In genomic region chrX:148542481-148543255, GRCh38 we compare ENCODE assay signal across 26 cellular contexts. TPM values are rescaled to one million over a fixed set of nuclear protein-coding genes. Genes with fewer than 3 reads are reported as not detected.
DNase-seq lines count a peak whose midpoint lies in the region; ATAC-seq and TF ChIP-seq lines count a peak whose summit lies in the region.
"Had no signal": no experiment of that assay in that cellular context is flagged by ENCODE, and none has a peak within 500 bp of the region (broad histone marks: within the 10 kb centered on the region; RNA-seq: fewer than 3 reads in every experiment).

No MANE protein-coding gene starts in this region.

- no peaks in the 10 kb centered on the region for H3K36me3 Mint-ChIP-seq in WTC11
- H3K36me3 Mint-ChIP-seq: activated naive CD8-positive, alpha-beta T cell; type B pancreatic cell had no signal

- peaks cover 12% of the 10 kb centered on the region; the same call in 1 of the 2 replicates for H3K36me3 ChIP-seq in Loucy (ENCODE audit: insufficient read depth, low read length)
- H3K36me3 ChIP-seq: cardiac muscle cell, heart right ventricle, lower lobe of right lung had no signal

- H3K79me2 ChIP-seq in Loucy (ENCODE audit: insufficient read depth, low read length): peaks cover 90% of the 10 kb centered on the region

- ATAC-seq in GM18909 (IDR thresholded peaks at IDR 0.05; ENCODE audit: poor library complexity, unreplicated experiment) (peak; percentile 30), WTC11 (peak; percentile 68)
- ATAC-seq: activated CD4-positive, alpha-beta T cell treated with anti-CD3 and anti-CD28 coated beads for 36 hours; esophagus mucosa; foreskin keratinocyte; heart right ventricle; lower lobe of right lung; right cardiac atrium; T-helper 17 cell had no signal

- H3K4me2 ChIP-seq in Loucy (ENCODE audit: low read depth, low read length, poor library complexity, severe bottlenecking): peak overlapping the region; percentile 80

- DNase-seq in WTC11 (ENCODE audit: low spot score) (no peak), NCI-H1092 treated with DMSO at 0.1 percent for 48 hours (lab: John Stamatoyannopoulos, UW) (no peak), NCI-H748 treated with DMSO at 0.1 percent for 48 hours (lab: John Stamatoyannopoulos, UW) (no peak), NCI-H128 (lab: John Stamatoyannopoulos, UW; ENCODE audit: unreplicated experiment) (no peak)
- DNase-seq in stimulated activated CD4-positive, alpha-beta T cell treated with anti-CD3 and anti-CD28 coated beads, Interleukin-12 subunit alpha, Interleukin-12 subunit beta, amount 100 ng/mL, for 4 hours: no peak
- DNase-seq: activated CD4-positive, alpha-beta T cell treated with anti-CD3 and anti-CD28 coated beads for 36 hours; activated effector memory CD4-positive, alpha-beta T cell treated with Interleukin-2 at 50 U/mL for 16 hours; aorta; cortex of kidney; foreskin keratinocyte; heart right ventricle; kidney glomerular epithelial cell; lower lobe of right lung; NCI-H1092; NCI-H187 treated with DMSO at 0.1 percent for 48 hours; NCI-H524 treated with DMSO at 0.1 percent for 48 hours; right cardiac atrium; T-helper 17 cell had no signal

- H3K27me3 ChIP-seq in Loucy (ENCODE audit: insufficient read depth, low read length, poor library complexity, severe bottlenecking): no peaks in the 10 kb centered on the region
- H3K27me3 ChIP-seq: cardiac muscle cell, foreskin keratinocyte, heart right ventricle had no signal

- POLR2A ChIA-PET in WTC11 (lab: Charles Lee): no interaction called here

- H3F3A ChIP-seq in Loucy (ENCODE audit: low read depth): 0 out of 2 replicates have a peak, but pooled peaks cover 3% of the 10 kb centered on the region

- H3K27me3 Mint-ChIP-seq in WTC11 (ENCODE audit: low read depth): no peaks in the 10 kb centered on the region
- H3K27me3 Mint-ChIP-seq: activated CD4-positive, alpha-beta T cell treated with anti-CD3 and anti-CD28 coated beads for 36 hours; activated naive CD8-positive, alpha-beta T cell; T-helper 17 cell; type B pancreatic cell had no signal

- peak overlapping the region; percentile 59 for H3K4me3 ChIP-seq in Loucy (ENCODE audit: low read length, poor library complexity, severe bottlenecking)
- H3K4me3 ChIP-seq: cardiac muscle cell, heart right ventricle, lower lobe of right lung, SK-N-MC had no signal

- H3K4me3 Mint-ChIP-seq in WTC11: no peak overlapping the region
- H3K4me3 Mint-ChIP-seq: activated CD4-positive, alpha-beta T cell treated with anti-CD3 and anti-CD28 coated beads for 36 hours; activated naive CD8-positive, alpha-beta T cell; neural crest cell; T-helper 17 cell; type B pancreatic cell had no signal

- H3K4me1 Mint-ChIP-seq in WTC11: peaks cover 31% of the 10 kb centered on the region
- H3K4me1 Mint-ChIP-seq: activated CD4-positive, alpha-beta T cell treated with anti-CD3 and anti-CD28 coated beads for 36 hours; T-helper 17 cell had no signal

- TF ChIP-seq CTCF in Loucy (conservative IDR thresholded peaks at IDR 0.05; ENCODE audit: low read length) (peak; percentile 50), WTC11 (IDR thresholded peaks at IDR 0.05) (no peak)

- no peak overlapping the region for H3K27ac Mint-ChIP-seq in WTC11
- H3K27ac Mint-ChIP-seq: activated CD4-positive, alpha-beta T cell treated with anti-CD3 and anti-CD28 coated beads for 36 hours; activated naive CD8-positive, alpha-beta T cell; T-helper 17 cell; type B pancreatic cell had no signal

- peak overlapping the region; percentile 59 for H3K9ac ChIP-seq in Loucy (ENCODE audit: low read depth, low read length, poor library complexity, severe bottlenecking)

- H3K9me3 ChIP-seq in Loucy (ENCODE audit: insufficient read depth, low read depth, low read length): no peaks in the 10 kb centered on the region
- H3K9me3 ChIP-seq: heart right ventricle, lower lobe of right lung had no signal

- no peak overlapping the region for H2AFZ ChIP-seq in Loucy (ENCODE audit: low read length)

- CTCF ChIA-PET in WTC11 (lab: Charles Lee): interaction anchor here (1.1 kb wide), 1 partner anchor 12 kb away, joined by 4 read pairs; no protein-coding TSS in a partner anchor

- H3K4me1 ChIP-seq in Loucy (ENCODE audit: insufficient read depth, low read length, poor library complexity, severe bottlenecking): peaks cover 55% of the 10 kb centered on the region
- H3K4me1 ChIP-seq: foreskin keratinocyte, heart right ventricle, lower lobe of right lung had no signal

- no peaks in the 10 kb centered on the region for H3K9me2 ChIP-seq in Loucy (replicated peaks; ENCODE audit: low read depth, low read length)

- peaks cover 44% of the 10 kb centered on the region for H4K20me1 ChIP-seq in Loucy (ENCODE audit: insufficient read depth, low read length, poor library complexity, severe bottlenecking)

- no peaks in the 10 kb centered on the region for H3K9me3 Mint-ChIP-seq in WTC11
- H3K9me3 Mint-ChIP-seq: type B pancreatic cell had no signal

TF ChIP-seq in WTC11, 78 proteins besides CTCF, POLR2A, EP300 and RAD21:
- TF ChIP-seq FOXJ3 (CRISPR knock-in tag; IDR thresholded peaks at IDR 0.05; ENCODE audit: borderline replicate concordance): no peak
- no peak for TF ChIP-seq JUN (CRISPR knock-in tag; IDR thresholded peaks at IDR 0.05)
- TF ChIP-seq HMGA2 (CRISPR knock-in tag; IDR thresholded peaks at IDR 0.05): no peak
- no peak for TF ChIP-seq ZSCAN18 (CRISPR knock-in tag; IDR thresholded peaks at IDR 0.05)
- TF ChIP-seq ZNF263 (CRISPR knock-in tag; IDR thresholded peaks at IDR 0.05; ENCODE audit: low read depth): no peak
- TF ChIP-seq MLX (CRISPR knock-in tag; IDR thresholded peaks at IDR 0.05): no peak
- no peak for TF ChIP-seq JAZF1 (CRISPR knock-in tag; IDR thresholded peaks at IDR 0.05)
- no peak for TF ChIP-seq GABPB1 (CRISPR knock-in tag; IDR thresholded peaks at IDR 0.05)
- TF ChIP-seq SMAD3 (CRISPR knock-in tag; IDR thresholded peaks at IDR 0.05; ENCODE audit: borderline replicate concordance): no peak
- TF ChIP-seq ZNF512 (CRISPR knock-in tag; IDR thresholded peaks at IDR 0.05; ENCODE audit: borderline replicate concordance): no peak
TF ChIP-seq in WTC11: peak in this region for 0.

RNA-seq across cellular contexts. Expression of gene AFF2, which starts 42.3 kb away (rescaled TPM):
- total RNA-seq in WTC11 (2021): 6.0 to 7.6 TPM (median 6.9 TPM) in 3 replicates
